In the genomic region with DNA sequence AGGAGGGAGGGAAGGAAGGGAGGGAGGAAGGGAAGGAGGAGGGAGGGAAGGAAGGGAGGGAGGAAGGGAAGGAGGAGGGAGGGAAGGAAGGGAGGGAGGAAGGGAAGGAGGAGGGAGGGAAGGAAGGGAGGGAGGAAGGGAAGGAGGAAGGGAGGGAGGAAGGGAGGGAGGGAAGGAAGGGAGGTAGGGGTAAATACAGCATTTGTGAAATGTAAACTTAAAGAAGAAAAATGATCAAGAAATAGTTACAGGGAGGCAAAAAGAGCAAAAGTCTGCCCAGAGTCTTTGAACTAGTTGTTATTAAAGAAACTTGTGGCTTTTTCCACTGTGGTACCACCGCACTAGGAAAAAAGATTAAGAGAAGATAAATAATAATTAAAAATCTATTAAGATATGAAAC, we compare ENCODE assay signal across 2 cellular contexts.
A peak's percentile ranks its signal among the peaks of the same experiment; 100 is the strongest.
TF ChIP-seq lines count a peak whose summit lies in the region.

No MANE protein-coding gene starts in this region.

TF ChIP-seq in K562, 482 proteins besides CTCF, POLR2A, EP300 and RAD21:
- peak; percentile 52 for TF ChIP-seq PCBP1 (IDR thresholded peaks at IDR 0.05; ENCODE audit: low read depth, low read length, poor library complexity, severe bottlenecking)

TF ChIP-seq in HepG2, 621 proteins besides CTCF, POLR2A, EP300 and RAD21:
- peak; percentile 44 for TF ChIP-seq PCBP2 (optimal IDR thresholded peaks at IDR 0.05; ENCODE audit: low read depth, low read length, poor library complexity, severe bottlenecking)
- peak; percentile 84 for TF ChIP-seq HNRNPK (IDR thresholded peaks at IDR 0.05; ENCODE audit: low read depth, low read length, poor library complexity, severe bottlenecking)
